19 cellular contexts compared by ENCODE assay signal in the genomic region with DNA sequence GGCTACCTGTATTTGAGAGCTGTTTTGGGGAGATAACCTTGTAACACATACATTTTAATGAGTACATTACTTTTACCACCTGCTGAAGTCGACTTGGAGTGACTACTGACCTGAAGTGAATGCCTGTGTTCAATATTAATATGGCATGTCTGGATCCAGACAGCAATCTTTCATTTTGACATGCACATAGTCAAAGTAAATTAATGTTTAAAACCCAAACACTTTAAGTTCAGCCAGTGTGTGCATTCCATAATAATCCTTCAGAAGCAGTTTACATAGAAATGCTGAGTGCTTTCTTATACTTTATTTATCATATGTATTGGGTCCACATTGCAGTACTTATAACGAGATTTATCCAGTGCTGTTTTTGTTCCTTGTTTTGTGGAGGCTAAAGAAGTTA. TPM values are rescaled to one million over a fixed set of nuclear protein-coding genes. Genes with fewer than 3 reads are reported as not detected.
DNase-seq lines count a peak whose midpoint lies in the region; ATAC-seq, FAIRE-seq and TF ChIP-seq lines count a peak whose summit lies in the region.
"Had no signal": no experiment of that assay in that cellular context is flagged by ENCODE, and none has a peak within 500 bp of the region (broad histone marks: within the 10 kb centered on the region; RNA-seq: fewer than 3 reads in every experiment).

No MANE protein-coding gene starts in this region.

- BruUV-seq in HepG2 (replicated peaks; lab: Mats Ljungman, UMichigan): no TSS peak

- no peak for TF ChIP-seq RAD21 in HepG2 (CRISPR knock-in tag; IDR thresholded peaks at IDR 0.05)

- POLR2A ChIA-PET in HepG2 (lab: Yijun Ruan, JAX) (no interaction called here), HEK293T (lab: Yijun Ruan, JAX) (no interaction called here), WTC11 (lab: Charles Lee) (no interaction called here)

- H4K20me1 ChIP-seq in HepG2 (ENCODE audit: insufficient read depth, low read length): no peaks in the 10 kb centered on the region
- H4K20me1 ChIP-seq: BLaER1 had no signal

- no peak for TF ChIP-seq CTCF in HepG2 (CRISPR knock-in tag; IDR thresholded peaks at IDR 0.05)
- TF ChIP-seq CTCF in right lobe of liver (IDR thresholded peaks at IDR 0.05): no peak
- TF ChIP-seq CTCF in WTC11 (IDR thresholded peaks at IDR 0.05): no peak
- TF ChIP-seq CTCF in progenitor cell of endocrine pancreas (IDR thresholded peaks at IDR 0.05; ENCODE audit: unreplicated experiment): no peak

- H3K27ac Mint-ChIP-seq in WTC11 (0 out of 2 replicates have a peak overlapping the region, but pooled peaks have one; percentile 8), progenitor cell of endocrine pancreas (peak overlapping the region; percentile 34)
- H3K27ac Mint-ChIP-seq: CD4-positive, alpha-beta T cell had no signal

- H3K27me3 ChIP-seq in HepG2 (ENCODE audit: control insufficient read depth in 1 of 2, insufficient read depth in 2 of 2, low read length in 2 of 2) (no peaks in the 10 kb centered on the region), right lobe of liver (no peaks in the 10 kb centered on the region)
- H3K27me3 ChIP-seq: BLaER1, SJCRH30 had no signal

- H3K36me3 Mint-ChIP-seq in WTC11 (peaks cover 1% of the 10 kb centered on the region; the same call in 1 of the 2 replicates), progenitor cell of endocrine pancreas (ENCODE audit: insufficient read depth) (peaks cover 14% of the 10 kb centered on the region)

- WGBS in HepG2 (ENCODE audit: low lambda C conversion rate): 85% methylated on average over 2 of the region's 2 CpGs
- WGBS in right lobe of liver (ENCODE audit: insufficient coverage, low coverage, low lambda C conversion rate, missing lambda C conversion rate): 51% methylated on average over 2 of the region's 2 CpGs

- no peak overlapping the region for H3K27ac ChIP-seq in HepG2 (ENCODE audit: extremely low read length, insufficient read depth, low read length)
- no peak overlapping the region for H3K27ac ChIP-seq in right lobe of liver
- H3K27ac ChIP-seq: BLaER1, SJCRH30 had no signal

- TF ChIP-seq EP300 in HepG2 (IDR thresholded peaks at IDR 0.05; ENCODE audit: low read depth in 2 of 2, low read length in 2 of 2) (no peak), HepG2 (CRISPR knock-in tag; IDR thresholded peaks at IDR 0.05; ENCODE audit: borderline replicate concordance) (no peak)

- no peak for FAIRE-seq in HepG2 (lab: Jason Lieb, UNC)
- FAIRE-seq: GM12891, RCC 7860 had no signal

- DNase-seq in HepG2 (ENCODE audit: low spot score) (no peak), right lobe of liver (no peak), HEK293T (ENCODE audit: extremely low spot score) (no peak), WTC11 (ENCODE audit: low spot score) (no peak), progenitor cell of endocrine pancreas (ENCODE audit: low spot score, unreplicated experiment) (no peak), midbrain (lab: John Stamatoyannopoulos, UW) (no peak)
- DNase-seq in effector CD4-positive, alpha-beta T cell: no peak
- DNase-seq: ACHN; CD4-positive, alpha-beta T cell; COR-L47; H9; NCI-H1436 treated with DMSO at 0.1 percent for 48 hours; NCI-H2029 treated with DMSO at 0.1 percent for 48 hours; NCI-H345; SJCRH30 had no signal

- H3K27me3 Mint-ChIP-seq in WTC11 (ENCODE audit: low read depth): no peaks in the 10 kb centered on the region
- H3K27me3 Mint-ChIP-seq in progenitor cell of endocrine pancreas: no peaks in the 10 kb centered on the region
- H3K27me3 Mint-ChIP-seq: CD4-positive, alpha-beta T cell had no signal

- H3K4me3 Mint-ChIP-seq in WTC11 (no peak overlapping the region), progenitor cell of endocrine pancreas (ENCODE audit: low read depth) (no peak overlapping the region)
- H3K4me3 Mint-ChIP-seq: CD4-positive, alpha-beta T cell; H9 had no signal

- H3K9me3 Mint-ChIP-seq in WTC11 (no peaks in the 10 kb centered on the region), progenitor cell of endocrine pancreas (ENCODE audit: low read depth) (peaks cover 5% of the 10 kb centered on the region)
- H3K9me3 Mint-ChIP-seq: CD4-positive, alpha-beta T cell; H9 had no signal

- no peaks in the 10 kb centered on the region for H3K79me2 ChIP-seq in HepG2 (ENCODE audit: insufficient read depth, low read length)

- H3K9ac ChIP-seq in HepG2 (ENCODE audit: insufficient read depth, low read depth, low read length): no peak overlapping the region
- H3K9ac ChIP-seq: BLaER1 had no signal

- no peak for ATAC-seq in HepG2
- no peak for ATAC-seq in right lobe of liver
- ATAC-seq in WTC11: no peak
- ATAC-seq in HG03095 (IDR thresholded peaks at IDR 0.05; ENCODE audit: unreplicated experiment): no peak

- H3K4me2 ChIP-seq in HepG2 (ENCODE audit: low read depth, low read length): no peak overlapping the region
- H3K4me2 ChIP-seq: BLaER1 had no signal

- CTCF ChIA-PET in HepG2 (lab: Yijun Ruan, JAX; ENCODE audit: low intra/inter-chr PET ratio, low total read pairs) (no interaction called here), HEK293T (lab: Yijun Ruan, JAX) (no interaction called here), WTC11 (lab: Charles Lee) (no interaction called here)

- H3K36me3 ChIP-seq in HepG2 (replicated peaks in 1 of 2; ENCODE audit: control insufficient read depth in 1 of 2, insufficient read depth in 2 of 2, low read length in 2 of 2): peaks cover 0 to 9% of the 10 kb centered on the region in 2 experiments; a peak in 3 of 5 replicates
- H3K36me3 ChIP-seq in right lobe of liver: no peaks in the 10 kb centered on the region
- H3K36me3 ChIP-seq: SJCRH30 had no signal

- H3K9me3 ChIP-seq in HepG2 (ENCODE audit: low read length): no peaks in the 10 kb centered on the region
- no peaks in the 10 kb centered on the region for H3K9me3 ChIP-seq in right lobe of liver
- H3K9me3 ChIP-seq: SJCRH30 had no signal

- intact Hi-C loops in HepG2 (cut with micrococcal nuclease; ENCODE audit: unreplicated experiment) (no loop called here), right lobe of liver (cut with DNase I) (no loop called here)

- peaks cover 33% of the 10 kb centered on the region for H3K4me1 ChIP-seq in HepG2 (ENCODE audit: insufficient read depth, low read length)
- peaks cover 0 to 7% (median 3%) of the 10 kb centered on the region in 4 donors for H3K4me1 ChIP-seq in right lobe of liver
- H3K4me1 ChIP-seq: BLaER1 had no signal

- H2AFZ ChIP-seq in HepG2 (ENCODE audit: low read length): no peak overlapping the region

- in situ Hi-C loops in HepG2 (cut with HindIII; ENCODE audit: extremely low pct_ligation_motif_present, low pct_unique_long_range_greater_than_20kb): no loop called here

- H3K4me3 ChIP-seq in HepG2 (replicated peaks in 1 of 3; ENCODE audit: insufficient read depth in 1 of 3, low read depth in 2 of 3, low read length in 3 of 3): no peak overlapping the region
- H3K4me3 ChIP-seq in right lobe of liver: no peak overlapping the region
- H3K4me3 ChIP-seq: BLaER1, SJCRH30 had no signal

- peaks cover 29% of the 10 kb centered on the region for H3K4me1 Mint-ChIP-seq in WTC11
- H3K4me1 Mint-ChIP-seq in progenitor cell of endocrine pancreas (ENCODE audit: low read depth): peaks cover 54% of the 10 kb centered on the region

- TF ChIP-seq POLR2A in HepG2 (IDR thresholded peaks at IDR 0.05; ENCODE audit: insufficient read depth in 1 of 2, low read depth in 2 of 2, low read length in 2 of 2): no peak
- TF ChIP-seq POLR2A in right lobe of liver (IDR thresholded peaks at IDR 0.05): no peak

TF ChIP-seq in HepG2, 621 proteins besides CTCF, POLR2A, EP300 and RAD21:
- no peak for TF ChIP-seq POLR2G (IDR thresholded peaks at IDR 0.05; ENCODE audit: low read depth, low read length)
- TF ChIP-seq ZKSCAN8 (CRISPR knock-in tag; IDR thresholded peaks at IDR 0.05; ENCODE audit: borderline replicate concordance): no peak
- 0 out of 2 replicates have a peak, but pooled peaks have one; percentile 28 for TF ChIP-seq ZNF382 (CRISPR knock-in tag; IDR thresholded peaks at IDR 0.05; ENCODE audit: borderline replicate concordance)
TF ChIP-seq in HepG2: peak in this region for 1.

TF ChIP-seq in HEK293T, 16 proteins besides CTCF, POLR2A, EP300 and RAD21 (continues in another document):
- TF ChIP-seq BHLHE40 (IDR thresholded peaks at IDR 0.05; ENCODE audit: borderline replicate concordance): no peak

TF ChIP-seq in WTC11, 78 proteins besides CTCF, POLR2A, EP300 and RAD21 (continues in another document):
- TF ChIP-seq ZNF416 (CRISPR knock-in tag; IDR thresholded peaks at IDR 0.05): no peak
- TF ChIP-seq OVOL2 (CRISPR knock-in tag; IDR thresholded peaks at IDR 0.05; ENCODE audit: borderline replicate concordance): no peak

RNA-seq across cellular contexts. Expression of a gene that starts 38.0 kb away (rescaled TPM):
- total RNA-seq in HepG2 (2016; rRNA removed; fragmentation: Illumina TruSeq; extraction: Trizol) (27.7 and 33.6 TPM in 2 replicates), right lobe of liver (1 to 10 TPM; 4.5 to 7.0 (median 6.2) TPM), WTC11 (2021) (20.6 to 21.9 TPM (median 21.6 TPM) in 3 replicates), progenitor cell of endocrine pancreas (33.2 and 34.3 TPM in 2 replicates)
- total RNA-seq in HepG2 (2016; cell fraction: cytosol; rRNA removed; fragmentation: Illumina TruSeq; extraction: Trizol; ENCODE audit: low read depth): 16.5 and 18.0 TPM in 2 replicates
- total RNA-seq in HepG2 (2016; cell fraction: insoluble cytoplasmic fraction; rRNA removed; fragmentation: Illumina TruSeq; extraction: Trizol): 27.3 and 33.8 TPM in 2 replicates
- 16.7 and 20.2 TPM in 2 replicates for total RNA-seq in HepG2 (2016; cell fraction: membrane; rRNA removed; fragmentation: Illumina TruSeq; extraction: Trizol)
- total RNA-seq in HepG2 (2016; cell fraction: nucleus; rRNA removed; fragmentation: Illumina TruSeq; extraction: Trizol): 41.5 and 43.6 TPM in 2 replicates
- 8.0 and 9.5 TPM in 2 replicates for polyA plus RNA-seq in HepG2 (2011; rRNA removed)
- polyA plus RNA-seq in HepG2 (2011; cell fraction: cytosol; rRNA removed): 3.9 and 6.2 TPM in 2 replicates
- 7.2 and 9.0 TPM in 2 replicates for polyA plus RNA-seq in HepG2 (2011; cell fraction: nucleus; rRNA removed)
- 7.3 and 9.5 TPM in 2 replicates for polyA plus RNA-seq in HepG2 (2012)
- polyA plus RNA-seq in HepG2 (2016; cell fraction: cytosol; fragmentation: Illumina TruSeq; extraction: Trizol; ENCODE audit: low read depth): 1.5 and 1.6 TPM in 2 replicates
- 17.4 and 17.8 TPM in 2 replicates for polyA plus RNA-seq in HepG2 (2016; cell fraction: insoluble cytoplasmic fraction; fragmentation: Illumina TruSeq; extraction: Trizol; ENCODE audit: low read depth)
- 3.8 and 5.1 TPM in 2 replicates for polyA plus RNA-seq in HepG2 (2016; cell fraction: membrane; fragmentation: Illumina TruSeq; extraction: Trizol; ENCODE audit: low read depth)
- 16.9 and 17.3 TPM in 2 replicates for polyA plus RNA-seq in HepG2 (2016; cell fraction: nucleus; fragmentation: Illumina TruSeq; extraction: Trizol; ENCODE audit: insufficient read depth, low read depth)
- 8.4 and 15.1 TPM in 2 replicates for polyA minus RNA-seq in HepG2 (2011; rRNA and poly(A)+ RNA removed; ENCODE audit: low replicate concordance)
- 15.5 and 16.7 TPM in 2 replicates for polyA minus RNA-seq in HepG2 (2011; cell fraction: cytosol; rRNA and poly(A)+ RNA removed)
- polyA minus RNA-seq in HepG2 (2011; cell fraction: nucleus; rRNA and poly(A)+ RNA removed): 55.4 and 60.9 TPM in 2 replicates
